Comparison of ENCODE assay signal across 1 cellular context in the genomic region with DNA sequence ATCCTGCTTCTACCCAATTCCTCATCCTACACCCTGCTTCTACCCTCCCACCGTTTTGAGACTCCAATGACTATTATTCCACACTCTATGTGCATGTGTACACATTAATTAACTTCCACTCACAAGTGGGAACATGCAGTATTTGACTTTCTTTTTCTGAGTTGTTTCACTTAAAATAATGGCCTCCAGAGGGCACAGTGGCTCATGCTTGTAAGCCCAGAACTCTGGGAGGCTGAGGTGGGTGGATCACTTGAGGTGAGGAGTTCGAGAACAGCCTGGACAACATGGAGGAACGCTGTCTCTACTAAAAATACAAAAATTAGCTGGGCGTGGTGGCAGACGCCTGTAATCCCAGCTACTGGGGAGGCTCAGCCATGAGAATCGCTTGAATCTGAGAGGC.
TF ChIP-seq lines count a peak whose summit lies in the region.

No MANE protein-coding gene starts in this region.

TF ChIP-seq in liver, 16 proteins besides CTCF, POLR2A, EP300 and RAD21 (continued from another document):
- TF ChIP-seq, protein P1, sequence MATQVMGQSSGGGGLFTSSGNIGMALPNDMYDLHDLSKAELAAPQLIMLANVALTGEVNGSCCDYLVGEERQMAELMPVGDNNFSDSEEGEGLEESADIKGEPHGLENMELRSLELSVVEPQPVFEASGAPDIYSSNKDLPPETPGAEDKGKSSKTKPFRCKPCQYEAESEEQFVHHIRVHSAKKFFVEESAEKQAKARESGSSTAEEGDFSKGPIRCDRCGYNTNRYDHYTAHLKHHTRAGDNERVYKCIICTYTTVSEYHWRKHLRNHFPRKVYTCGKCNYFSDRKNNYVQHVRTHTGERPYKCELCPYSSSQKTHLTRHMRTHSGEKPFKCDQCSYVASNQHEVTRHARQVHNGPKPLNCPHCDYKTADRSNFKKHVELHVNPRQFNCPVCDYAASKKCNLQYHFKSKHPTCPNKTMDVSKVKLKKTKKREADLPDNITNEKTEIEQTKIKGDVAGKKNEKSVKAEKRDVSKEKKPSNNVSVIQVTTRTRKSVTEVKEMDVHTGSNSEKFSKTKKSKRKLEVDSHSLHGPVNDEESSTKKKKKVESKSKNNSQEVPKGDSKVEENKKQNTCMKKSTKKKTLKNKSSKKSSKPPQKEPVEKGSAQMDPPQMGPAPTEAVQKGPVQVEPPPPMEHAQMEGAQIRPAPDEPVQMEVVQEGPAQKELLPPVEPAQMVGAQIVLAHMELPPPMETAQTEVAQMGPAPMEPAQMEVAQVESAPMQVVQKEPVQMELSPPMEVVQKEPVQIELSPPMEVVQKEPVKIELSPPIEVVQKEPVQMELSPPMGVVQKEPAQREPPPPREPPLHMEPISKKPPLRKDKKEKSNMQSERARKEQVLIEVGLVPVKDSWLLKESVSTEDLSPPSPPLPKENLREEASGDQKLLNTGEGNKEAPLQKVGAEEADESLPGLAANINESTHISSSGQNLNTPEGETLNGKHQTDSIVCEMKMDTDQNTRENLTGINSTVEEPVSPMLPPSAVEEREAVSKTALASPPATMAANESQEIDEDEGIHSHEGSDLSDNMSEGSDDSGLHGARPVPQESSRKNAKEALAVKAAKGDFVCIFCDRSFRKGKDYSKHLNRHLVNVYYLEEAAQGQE (IDR thresholded peaks at IDR 0.05) = no peak
- no peak for TF ChIP-seq HNF4G (IDR thresholded peaks at IDR 0.05)
- TF ChIP-seq, protein P2, sequence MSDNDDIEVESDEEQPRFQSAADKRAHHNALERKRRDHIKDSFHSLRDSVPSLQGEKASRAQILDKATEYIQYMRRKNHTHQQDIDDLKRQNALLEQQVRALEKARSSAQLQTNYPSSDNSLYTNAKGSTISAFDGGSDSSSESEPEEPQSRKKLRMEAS (IDR thresholded peaks at IDR 0.05) = no peak
- TF ChIP-seq HNF4A (conservative IDR thresholded peaks at IDR 0.05) = no peak
- TF ChIP-seq RXRA (IDR thresholded peaks at IDR 0.05) = no peak
